In genomic region chr2:19124135-19124534, GRCh38 we compare ENCODE assay signal across 16 cellular contexts.
DNase-seq lines count a peak whose midpoint lies in the region; ATAC-seq and TF ChIP-seq lines count a peak whose summit lies in the region.
"Had no signal": no experiment of that assay in that cellular context is flagged by ENCODE, and none has a peak within 500 bp of the region (broad histone marks: within the 10 kb centered on the region; RNA-seq: fewer than 3 reads in every experiment).

No MANE protein-coding gene starts in this region.

- DNase-seq in BJ (ENCODE audit: low read depth): peak; percentile 66
- DNase-seq in NCI-H226: peak; percentile 66
- peak; percentile 83 for DNase-seq in dedifferentiated amniotic fluid mesenchymal stem cell (ENCODE audit: extremely low spot score)
- peak; percentile 90 for DNase-seq in non-pigmented ciliary epithelial cell (ENCODE audit: low read depth)
- no peak for DNase-seq in NCI-H2107 (lab: John Stamatoyannopoulos, UW)
- no peak for DNase-seq in left cardiac atrium
- no peak for DNase-seq in Kasumi-1 (lab: John Stamatoyannopoulos, UW)
- DNase-seq: activated CD4-positive, alpha-beta T cell treated with anti-CD3 and anti-CD28 coated beads for 4 hours; activated T-cell treated with anti-CD3 and anti-CD28 coated beads, Interleukin-2, amount 50 U/mL, for 4 hours; dorsolateral prefrontal cortex; kidney; NCI-H446 treated with DMSO at 0.1 percent for 48 hours had no signal

- H3K4me3 ChIP-seq in BJ (ENCODE audit: low read depth, low read length): no peak overlapping the region
- H3K4me3 ChIP-seq: dorsolateral prefrontal cortex, gastroesophageal sphincter, tibial nerve had no signal

- H3K36me3 ChIP-seq in BJ (ENCODE audit: control insufficient read depth, insufficient read depth, low read length): no peaks in the 10 kb centered on the region
- H3K36me3 ChIP-seq: gastroesophageal sphincter, tibial nerve had no signal

- CTCF ChIA-PET in BJ (lab: Yijun Ruan, JAX): interaction anchor here (0.6 to 1.8 kb wide), 4 partner anchors 14 to 69 kb away, joined by 3 to 4 read pairs (median 4); no protein-coding TSS in a partner anchor

- ATAC-seq in left cardiac atrium: no peak
- no peak for ATAC-seq in GM18868 (IDR thresholded peaks at IDR 0.05; ENCODE audit: unreplicated experiment)
- ATAC-seq: activated T-cell treated with anti-CD3 and anti-CD28 coated beads, Interleukin-2, amount 50 U/mL, for 4 hours; gastroesophageal sphincter; Panc1 had no signal

- POLR2A ChIA-PET in BJ (lab: Charles Lee): no interaction called here

- no peaks in the 10 kb centered on the region for H3K27me3 ChIP-seq in BJ (ENCODE audit: control insufficient read depth, insufficient read depth, low read length)
- H3K27me3 ChIP-seq: dorsolateral prefrontal cortex, gastroesophageal sphincter, tibial nerve had no signal

- intact Hi-C loops in left cardiac atrium (cut with DNase I): no loop called here

- no peak for TF ChIP-seq CTCF in BJ (IDR thresholded peaks at IDR 0.05; ENCODE audit: insufficient read depth, low read depth, low read length)

Comparison
In these comparisons a context has a peak if more than half of its experiments do, and no peak if none do; other contexts are left out.
1. DNase-seq: peak in BJ (single experiment), NCI-H226 (single experiment), dedifferentiated amniotic fluid mesenchymal stem cell (single experiment) and non-pigmented ciliary epithelial cell (single experiment); none in NCI-H2107 (single experiment), left cardiac atrium (single experiment) and Kasumi-1 (0 of 2).